ENCODE assay signal across 1 cellular context in genomic region chr11:69157156-69157821, GRCh38.
TF ChIP-seq lines count a peak whose summit lies in the region.

No MANE protein-coding gene starts in this region.

TF ChIP-seq in HepG2, 621 proteins besides CTCF, POLR2A, EP300 and RAD21 (continued from another document and continues in another):
- TF ChIP-seq ZUFSP (CRISPR knock-in tag; IDR thresholded peaks at IDR 0.05; ENCODE audit: borderline replicate concordance), result no peak
- no peak for TF ChIP-seq RFX3 (CRISPR knock-in tag; IDR thresholded peaks at IDR 0.05)
- TF ChIP-seq SIN3A (IDR thresholded peaks at IDR 0.05; ENCODE audit: borderline replicate concordance, low read depth, low read length), result no peak
- TF ChIP-seq FOXK1 (CRISPR knock-in tag; IDR thresholded peaks at IDR 0.05; ENCODE audit: borderline replicate concordance, low read depth), result no peak
- TF ChIP-seq HMGXB3 (CRISPR knock-in tag; IDR thresholded peaks at IDR 0.05; ENCODE audit: borderline replicate concordance), result no peak
- TF ChIP-seq SOX5 (CRISPR knock-in tag; IDR thresholded peaks at IDR 0.05; ENCODE audit: borderline replicate concordance), result peak; percentile 76
- TF ChIP-seq MLXIP (CRISPR knock-in tag; IDR thresholded peaks at IDR 0.05; ENCODE audit: borderline replicate concordance), result peak; percentile 36; the same call in 1 of the 2 replicates
- peak; percentile 32; the same call in 1 of the 2 replicates for TF ChIP-seq THAP9 (CRISPR knock-in tag; IDR thresholded peaks at IDR 0.05; ENCODE audit: borderline replicate concordance)
- TF ChIP-seq ARHGAP35 (CRISPR knock-in tag; IDR thresholded peaks at IDR 0.05; ENCODE audit: borderline replicate concordance), result no peak; the same call in 1 of the 2 replicates
- TF ChIP-seq ZNF343 (CRISPR knock-in tag; IDR thresholded peaks at IDR 0.05), result no peak
- no peak for TF ChIP-seq DDIT3 (CRISPR knock-in tag; IDR thresholded peaks at IDR 0.05)
- TF ChIP-seq CREM (IDR thresholded peaks at IDR 0.05), result peak; percentile 36
- TF ChIP-seq CREM (CRISPR knock-in tag; IDR thresholded peaks at IDR 0.05), result no peak
- no peak for TF ChIP-seq ZNF180 (CRISPR knock-in tag; IDR thresholded peaks at IDR 0.05; ENCODE audit: borderline replicate concordance, low read depth)
- no peak; the same call in 1 of the 2 replicates for TF ChIP-seq SPEN (CRISPR knock-in tag; IDR thresholded peaks at IDR 0.05; ENCODE audit: low read depth)
- 0 out of 2 replicates have a peak, but pooled peaks have one; percentile 5 for TF ChIP-seq HNF4G (IDR thresholded peaks at IDR 0.05; ENCODE audit: borderline replicate concordance, low read depth, low read length)
- no peak for TF ChIP-seq HNF4G (CRISPR knock-in tag; IDR thresholded peaks at IDR 0.05; ENCODE audit: borderline replicate concordance, low read depth)
- TF ChIP-seq POLR2G (IDR thresholded peaks at IDR 0.05; ENCODE audit: low read depth, low read length), result peak; percentile 73
- no peak for TF ChIP-seq YY1 (IDR thresholded peaks at IDR 0.05; ENCODE audit: insufficient read depth, insufficient replicate concordance, low read depth, low read length)
- TF ChIP-seq MXD1 (CRISPR knock-in tag; IDR thresholded peaks at IDR 0.05), result peak; percentile 58; the same call in 1 of the 2 replicates
- TF ChIP-seq ZNF367 (CRISPR knock-in tag; IDR thresholded peaks at IDR 0.05; ENCODE audit: borderline replicate concordance), result no peak
- peak; percentile 11 for TF ChIP-seq SKI (IDR thresholded peaks at IDR 0.05; ENCODE audit: partially characterized antibody)
- TF ChIP-seq PBX3 (CRISPR knock-in tag; IDR thresholded peaks at IDR 0.05; ENCODE audit: borderline replicate concordance), result no peak
- no peak for TF ChIP-seq ZNF296 (CRISPR knock-in tag; conservative IDR thresholded peaks at IDR 0.05)
- TF ChIP-seq CC2D1A (CRISPR knock-in tag; IDR thresholded peaks at IDR 0.05), result no peak
- TF ChIP-seq ZNF124 (CRISPR knock-in tag; IDR thresholded peaks at IDR 0.05), result no peak
- no peak for TF ChIP-seq ZNF839 (CRISPR knock-in tag; IDR thresholded peaks at IDR 0.05; ENCODE audit: borderline replicate concordance)
- no peak for TF ChIP-seq WIZ (CRISPR knock-in tag; IDR thresholded peaks at IDR 0.05)
- TF ChIP-seq KLF12 (CRISPR knock-in tag; IDR thresholded peaks at IDR 0.05; ENCODE audit: borderline replicate concordance), result no peak
- TF ChIP-seq GATAD2A (CRISPR knock-in tag; IDR thresholded peaks at IDR 0.05), result 0 out of 2 replicates have a peak, but pooled peaks have one; percentile 47
- no peak for TF ChIP-seq MBNL3 (CRISPR knock-in tag; conservative IDR thresholded peaks at IDR 0.05)
- TF ChIP-seq GATAD1 (CRISPR knock-in tag; IDR thresholded peaks at IDR 0.05), result peak; percentile 17; the same call in 1 of the 2 replicates
- TF ChIP-seq ATF1 (CRISPR knock-in tag; IDR thresholded peaks at IDR 0.05), result no peak
- TF ChIP-seq ZNF891 (CRISPR knock-in tag; IDR thresholded peaks at IDR 0.05), result peak; percentile 5; the same call in 1 of the 2 replicates
- TF ChIP-seq ZNF530 (CRISPR knock-in tag; IDR thresholded peaks at IDR 0.05; ENCODE audit: low read depth), result no peak
- TF ChIP-seq TCF7L2 (IDR thresholded peaks at IDR 0.05; ENCODE audit: low read depth, low read length), result no peak
- TF ChIP-seq ZNF256 (CRISPR knock-in tag; conservative IDR thresholded peaks at IDR 0.05), result no peak
- TF ChIP-seq SOX6 (IDR thresholded peaks at IDR 0.05), result no peak
- peak; percentile 92 for TF ChIP-seq SOX6 (CRISPR knock-in tag; IDR thresholded peaks at IDR 0.05)
- no peak for TF ChIP-seq TRIM22 (IDR thresholded peaks at IDR 0.05)
- no peak for TF ChIP-seq ZBTB1 (CRISPR knock-in tag; IDR thresholded peaks at IDR 0.05; ENCODE audit: borderline replicate concordance)
- TF ChIP-seq ELF4 (CRISPR knock-in tag; IDR thresholded peaks at IDR 0.05; ENCODE audit: borderline replicate concordance), result no peak
- no peak for TF ChIP-seq SMARCC2 (IDR thresholded peaks at IDR 0.05)
- TF ChIP-seq AGO1 (IDR thresholded peaks at IDR 0.05; ENCODE audit: low read depth, low read length, poor library complexity, severe bottlenecking), result no peak
- TF ChIP-seq ZNF280B (CRISPR knock-in tag; IDR thresholded peaks at IDR 0.05; ENCODE audit: borderline replicate concordance), result no peak
